8 cellular contexts compared by ENCODE assay signal in genomic region chr12:103571286-103571685, GRCh38. TPM values are rescaled to one million over a fixed set of nuclear protein-coding genes. Genes with fewer than 3 reads are reported as not detected.
DNase-seq lines count a peak whose midpoint lies in the region; ATAC-seq and TF ChIP-seq lines count a peak whose summit lies in the region.

No MANE protein-coding gene starts in this region.

- H3K23ac ChIP-seq in mesendoderm (ENCODE audit: low read length), result no peak overlapping the region

- H3K4me3 ChIP-seq in mesendoderm (ENCODE audit: low read length), result no peak overlapping the region

- TF ChIP-seq POLR2A in erythroblast (IDR thresholded peaks at IDR 0.05; ENCODE audit: low read length), result no peak

- no peak overlapping the region for H4K5ac ChIP-seq in mesendoderm (ENCODE audit: low read length)

- H3K79me2 ChIP-seq in mesendoderm (ENCODE audit: control insufficient read depth, insufficient read depth, low read length), result no peaks in the 10 kb centered on the region

- no peaks in the 10 kb centered on the region for H3K36me3 ChIP-seq in mesendoderm (ENCODE audit: control insufficient read depth, insufficient read depth, low read length)

- no peak overlapping the region for H3K27ac ChIP-seq in mesendoderm (ENCODE audit: low read depth, low read length)

- peak overlapping the region; percentile 16 for H3K4me2 ChIP-seq in mesendoderm (ENCODE audit: low read length)

- H4K8ac ChIP-seq in mesendoderm (ENCODE audit: low read depth, low read length), result no peak overlapping the region

- H3K9ac ChIP-seq in mesendoderm (ENCODE audit: low read length), result peak overlapping the region; percentile 22

- H3K27me3 ChIP-seq in mesendoderm (ENCODE audit: insufficient read depth, low read length, poor library complexity), result no peaks in the 10 kb centered on the region

- H2BK120ac ChIP-seq in mesendoderm (ENCODE audit: low read depth, low read length), result no peak overlapping the region

- no peaks in the 10 kb centered on the region for H3K79me1 ChIP-seq in mesendoderm (ENCODE audit: low read length)

- H3K18ac ChIP-seq in mesendoderm (ENCODE audit: low read length), result no peak overlapping the region

- no peak overlapping the region for H2AK5ac ChIP-seq in mesendoderm (ENCODE audit: low read length)

- no peak overlapping the region for H2BK5ac ChIP-seq in mesendoderm (ENCODE audit: low read length)

- ATAC-seq in HG03439 (IDR thresholded peaks at IDR 0.05; ENCODE audit: unreplicated experiment) (no peak), HG02973 (IDR thresholded peaks at IDR 0.05; ENCODE audit: unreplicated experiment) (no peak)

- no peak overlapping the region for H2BK15ac ChIP-seq in mesendoderm (replicated peaks; ENCODE audit: low read depth)

- WGBS in mesendoderm (ENCODE audit: extremely low coverage, insufficient coverage, low lambda C conversion rate), result no CpG with 5 or more reads among the region's 18 CpGs

- peak; percentile 64 for DNase-seq in COR-L47 (lab: John Stamatoyannopoulos, UW)
- DNase-seq in NCI-H2107 treated with DMSO at 0.1 percent for 48 hours (lab: John Stamatoyannopoulos, UW; ENCODE audit: unreplicated experiment), result peak; percentile 65
- peak; percentile 87 for DNase-seq in ecto neural progenitor cell (ENCODE audit: low spot score)
- DNase-seq in mesendoderm, result peak; percentile 72
- no peak for DNase-seq in NCI-H524 treated with DMSO at 0.1 percent for 48 hours (lab: John Stamatoyannopoulos, UW)
- DNase-seq in erythroblast (lab: John Stamatoyannopoulos, UW), result no peak

- no peaks in the 10 kb centered on the region for H3K4me1 ChIP-seq in mesendoderm (ENCODE audit: control insufficient read depth, low read depth, low read length)

- no peak overlapping the region for H3K4ac ChIP-seq in mesendoderm (ENCODE audit: low read depth, low read length)

- H3K56ac ChIP-seq in mesendoderm (ENCODE audit: low read length), result no peak overlapping the region

RNA-seq across cellular contexts. Expression of gene STAB2, which starts 15.8 kb away (rescaled TPM):
- polyA plus RNA-seq in mesendoderm (2013, experiment 1 of 2), result not detected
- polyA plus RNA-seq in mesendoderm (2013, experiment 2 of 2), result not detected

Comparison
In these comparisons a context has a peak if more than half of its experiments do, and no peak if none do; other contexts are left out.
1. DNase-seq: peak in COR-L47 (single experiment), NCI-H2107 treated with DMSO at 0.1 percent for 48 hours (single experiment), ecto neural progenitor cell (single experiment) and mesendoderm (single experiment); none in NCI-H524 treated with DMSO at 0.1 percent for 48 hours (single experiment) and erythroblast (0 of 2).